ENCODE assay signal across 9 cellular contexts in the genomic region with DNA sequence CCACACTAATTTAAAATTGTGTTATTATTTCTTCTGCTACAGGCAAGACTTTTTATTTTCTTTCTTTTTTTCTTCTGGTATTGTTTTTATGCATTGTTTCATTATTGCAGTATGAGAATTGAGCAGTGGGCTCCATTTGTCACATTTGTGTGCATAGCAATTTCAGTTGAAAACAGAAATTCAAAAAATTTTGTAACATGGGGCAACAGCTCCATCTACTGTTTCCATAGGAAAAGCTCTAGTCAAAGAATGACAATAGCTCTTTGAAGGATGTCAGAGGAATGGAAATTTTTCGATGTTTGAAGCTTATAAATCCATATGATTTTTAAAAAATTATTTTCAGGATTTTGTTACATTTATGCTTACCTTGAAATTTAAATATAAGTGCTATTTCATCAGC.
DNase-seq lines count a peak whose midpoint lies in the region; ATAC-seq, FAIRE-seq and TF ChIP-seq lines count a peak whose summit lies in the region.
"Had no signal": no experiment of that assay in that cellular context is flagged by ENCODE, and none has a peak within 500 bp of the region (broad histone marks: within the 10 kb centered on the region; RNA-seq: fewer than 3 reads in every experiment).

No MANE protein-coding gene starts in this region.

- peak; percentile 63 to 68 for TF ChIP-seq RAD21 in A549 (conservative IDR thresholded peaks at IDR 0.05 in 1 of 2, IDR thresholded peaks at IDR 0.05 in 1 of 2)

- H3K27me3 ChIP-seq in GM06990 (replicated peaks; ENCODE audit: control insufficient read depth, insufficient read depth, low read length) (no peaks in the 10 kb centered on the region), HL-60 (ENCODE audit: insufficient read depth, poor library complexity, severe bottlenecking) (peaks cover 2% of the 10 kb centered on the region)

- TF ChIP-seq CTCF in A549 (IDR thresholded peaks at IDR 0.05) (peak; percentile 60), GM06990 (IDR thresholded peaks at IDR 0.05; ENCODE audit: insufficient read depth, low read length, poor library complexity, severe bottlenecking) (peak; percentile 61), HL-60 (IDR thresholded peaks at IDR 0.05; ENCODE audit: insufficient read depth, low read length) (peak; percentile 32), RWPE1 (conservative IDR thresholded peaks at IDR 0.05; ENCODE audit: low read depth) (peak; percentile 70), fibroblast of pulmonary artery (IDR thresholded peaks at IDR 0.05; ENCODE audit: low read length, missing control alignments) (peak; percentile 69)

- no peak overlapping the region for H3K27ac ChIP-seq in A549
- no peak overlapping the region for H3K27ac ChIP-seq in HL-60 (replicated peaks)
- no peak overlapping the region for H3K27ac ChIP-seq in RWPE1

- ATAC-seq in A549 (no peak), left colon (no peak)
- ATAC-seq: effector memory CD8-positive, alpha-beta T cell had no signal

- no peak for TF ChIP-seq EP300 in A549 (IDR thresholded peaks at IDR 0.05)

- H3K4me3 ChIP-seq in A549 (no peak overlapping the region), GM06990 (replicated peaks; ENCODE audit: low read depth, low read length) (no peak overlapping the region), HL-60 (replicated peaks; ENCODE audit: insufficient read depth, low read length) (no peak overlapping the region), fibroblast of pulmonary artery (replicated peaks; ENCODE audit: low read depth, low read length) (no peak overlapping the region)

- CTCF ChIA-PET in A549 (lab: Yijun Ruan, JAX): interaction anchor here (0.9 to 1.5 kb wide), 6 partner anchors 9 to 329 kb away, joined by 3 to 6 read pairs (median 4); no protein-coding TSS in a partner anchor
- CTCF ChIA-PET in RWPE1 (lab: Yijun Ruan, JAX): interaction anchor here (0.6 to 1.4 kb wide), 8 partner anchors 9 to 1123 kb away, joined by 3 to 5 read pairs (median 4); no protein-coding TSS in a partner anchor

- no peaks in the 10 kb centered on the region for H3K9me3 ChIP-seq in A549

- TF ChIP-seq POLR2A in A549 (IDR thresholded peaks at IDR 0.05; ENCODE audit: low read length): no peak

- no peak overlapping the region for H3K4me2 ChIP-seq in A549

- 3% methylated on average over 1 of the region's 1 CpG for WGBS in A549 (ENCODE audit: missing lambda C conversion rate)

- DNase-seq in A549 (ENCODE audit: low read depth in 1 of 2, low spot score in 1 of 2) (peak; percentile 4 to 19), GM06990 (ENCODE audit: extremely low read depth, insufficient read length) (no peak), HL-60 (ENCODE audit: low read depth in 1 of 2, low spot score in 1 of 2) (no peak), RWPE1 (ENCODE audit: low spot score) (peak; percentile 30), fibroblast of pulmonary artery (ENCODE audit: low read depth) (peak; percentile 64), renal cortical epithelial cell (ENCODE audit: low read depth) (peak; percentile 44), left colon (no peak)
- no peak for DNase-seq in activated CD4-positive, CD25-positive, alpha-beta regulatory T cell treated with anti-CD3 and anti-CD28 coated beads, Interleukin-2, amount 50 U/mL, for 72 hours

- POLR2A ChIA-PET in A549 (lab: Yijun Ruan, JAX) (no interaction called here), RWPE1 (lab: Yijun Ruan, JAX; ENCODE audit: low non-redundant PET) (no interaction called here)

- H3K36me3 ChIP-seq in GM06990 (ENCODE audit: control insufficient read depth, insufficient read depth, low read length): no peaks in the 10 kb centered on the region

- intact Hi-C loops in left colon (cut with DNase I, micrococcal nuclease): loop anchor here in 1 of 2 donors (5.0 kb wide), 1 partner anchor 271 kb away; no protein-coding TSS in a partner anchor

- H3K4me1 ChIP-seq in A549: no peaks in the 10 kb centered on the region

- FAIRE-seq in A549 (lab: Jason Lieb, UNC): no peak

TF ChIP-seq in A549, 52 proteins besides CTCF, POLR2A, EP300 and RAD21:
- peak; percentile 23; the same call in 1 of the 3 replicates for TF ChIP-seq SMC3 (IDR thresholded peaks at IDR 0.05)
- no peak for TF ChIP-seq CBX2 (IDR thresholded peaks at IDR 0.05; ENCODE audit: borderline replicate concordance, low read depth)
- no peak for TF ChIP-seq ESRRA (IDR thresholded peaks at IDR 0.05; ENCODE audit: borderline replicate concordance, low read length)
- TF ChIP-seq ZFP36 (IDR thresholded peaks at IDR 0.05; ENCODE audit: borderline replicate concordance, partially characterized antibody): no peak
- TF ChIP-seq ZSCAN20 (CRISPR knock-in tag; IDR thresholded peaks at IDR 0.05): no peak
- no peak for TF ChIP-seq MAZ (IDR thresholded peaks at IDR 0.05; ENCODE audit: borderline replicate concordance, low read depth, low read length)
- no peak for TF ChIP-seq ZC3H11A (IDR thresholded peaks at IDR 0.05)

Comparison
In these comparisons a context has a peak if more than half of its experiments do, and no peak if none do; other contexts are left out.
1. DNase-seq: peak in A549 (2 of 2), RWPE1 (single experiment), fibroblast of pulmonary artery (single experiment) and renal cortical epithelial cell (single experiment); none in GM06990 (single experiment), HL-60 (0 of 2), activated CD4-positive, CD25-positive, alpha-beta regulatory T cell treated with anti-CD3 and anti-CD28 coated beads, Interleukin-2, amount 50 U/mL, for 72 hours (single experiment) and left colon (0 of 2).
2. Peak in every context shown above with its lines, with median percentiles within 50 percentile points of each other: CTCF ChIP-seq.